In the genomic region with DNA sequence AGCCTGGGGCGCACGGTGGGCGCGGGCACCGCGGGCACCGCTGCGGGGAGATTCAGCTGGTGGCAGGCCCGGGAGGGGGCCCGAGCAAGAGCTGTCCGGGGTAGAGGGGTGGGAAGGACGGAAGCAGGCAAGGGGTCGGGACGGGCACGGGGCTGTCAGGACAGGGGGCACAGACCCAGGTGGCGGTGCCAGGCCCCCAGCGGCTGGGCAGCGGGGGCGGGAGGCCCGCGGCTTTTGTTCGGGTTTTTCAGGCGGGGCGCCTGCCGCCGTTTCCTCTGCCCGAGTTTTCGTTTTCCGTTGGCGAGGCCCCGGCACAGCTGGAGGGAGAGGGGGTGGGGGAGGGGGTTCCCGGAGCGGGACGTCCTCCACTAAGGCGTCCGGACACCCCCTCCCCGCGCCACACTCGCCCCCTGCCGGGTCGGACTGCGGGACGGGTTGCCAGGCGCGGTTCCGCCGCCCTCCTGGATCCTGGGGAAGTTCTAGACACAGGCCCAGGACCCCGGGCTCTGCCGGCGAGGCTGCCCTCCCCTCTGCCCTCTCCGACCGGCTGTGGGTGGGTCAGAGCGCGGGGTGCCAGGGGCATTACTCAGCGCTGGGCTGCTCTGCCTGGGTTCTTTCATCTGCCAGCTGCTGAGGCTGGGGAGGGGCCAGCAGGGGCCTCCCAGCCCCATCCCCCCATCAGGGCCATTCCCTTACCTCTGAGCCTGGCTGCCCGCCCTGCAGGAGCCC, we compare ENCODE assay signal across 8 cellular contexts. TPM values are rescaled to one million over a fixed set of nuclear protein-coding genes. Genes with fewer than 3 reads are reported as not detected.
A peak's percentile ranks its signal among the peaks of the same experiment; 100 is the strongest.
DNase-seq lines count a peak whose midpoint lies in the region; ATAC-seq and TF ChIP-seq lines count a peak whose summit lies in the region.

No MANE protein-coding gene starts in this region.

- H3K36me3 Mint-ChIP-seq in mesothelial cell of epicardium: no peaks in the 10 kb centered on the region

- no peaks in the 10 kb centered on the region for H3K27me3 ChIP-seq in thyroid gland

- H3K36me3 ChIP-seq in thyroid gland: no peaks in the 10 kb centered on the region

- 1 to 11% methylated on average over 3 to 38 of the region's 56 CpGs for WGBS in thyroid gland, 2 donors

- no peaks in the 10 kb centered on the region for H3K9me3 ChIP-seq in thyroid gland

- H3K27ac Mint-ChIP-seq in mesothelial cell of epicardium: no peak overlapping the region

- ATAC-seq in SK-N-SH treated with all-trans-retinoic acid at 6 μM for 48 hours (peak; percentile 80), GM21423 (IDR thresholded peaks at IDR 0.05; ENCODE audit: unreplicated experiment) (no peak), HG03025 (IDR thresholded peaks at IDR 0.05; ENCODE audit: low FRiP score, unreplicated experiment) (no peak)

- peak; percentile 56 for DNase-seq in GOT3 (lab: John Stamatoyannopoulos, UW)
- no peak for DNase-seq in epithelial cell of prostate (ENCODE audit: low read depth, low spot score)
- DNase-seq in mesothelial cell of epicardium (ENCODE audit: low spot score in 2 of 2, unreplicated experiment in 2 of 2): no peak
- peak; percentile 52 to 61 for DNase-seq in thyroid gland
- DNase-seq in NCI-H524 (lab: John Stamatoyannopoulos, UW): no peak

- peaks cover 39% of the 10 kb centered on the region for H3K4me1 Mint-ChIP-seq in mesothelial cell of epicardium

- H3K4me1 ChIP-seq in thyroid gland: peaks cover 8 to 26% of the 10 kb centered on the region in 2 donors

- peak overlapping the region; percentile 66 for H3K4me3 Mint-ChIP-seq in mesothelial cell of epicardium

- intact Hi-C loops in thyroid gland (cut with DNase I): loop anchor here (10.0 kb wide), 2 partner anchors 46 to 156 kb away; no protein-coding TSS in a partner anchor

- no peak for TF ChIP-seq CTCF in mesothelial cell of epicardium (IDR thresholded peaks at IDR 0.05; ENCODE audit: unreplicated experiment)
- no peak for TF ChIP-seq CTCF in thyroid gland (IDR thresholded peaks at IDR 0.05)

- H3K27me3 Mint-ChIP-seq in mesothelial cell of epicardium (ENCODE audit: low read depth): no peaks in the 10 kb centered on the region

- TF ChIP-seq POLR2A in thyroid gland (IDR thresholded peaks at IDR 0.05): no peak

- H3K27ac ChIP-seq in epithelial cell of prostate (peak overlapping the region; percentile 51), thyroid gland (peak overlapping the region; percentile 64 to 85 (median 65))

- peak overlapping the region; percentile 83 to 92 (median 86) for H3K4me3 ChIP-seq in thyroid gland (replicated peaks in 1 of 3)

- H3K9me3 Mint-ChIP-seq in mesothelial cell of epicardium: no peaks in the 10 kb centered on the region

TF ChIP-seq in SK-N-SH treated with all-trans-retinoic acid at 6 μM for 48 hours, 23 proteins besides CTCF, POLR2A, EP300 and RAD21:
- TF ChIP-seq ISL1 (CRISPR knock-in tag; IDR thresholded peaks at IDR 0.05): no peak
- TF ChIP-seq ZNF8 (CRISPR knock-in tag; IDR thresholded peaks at IDR 0.05): no peak
- TF ChIP-seq RARB (CRISPR knock-in tag; IDR thresholded peaks at IDR 0.05): no peak

RNA-seq across cellular contexts. Expression of gene ARHGAP23, which starts 0.5 kb away (rescaled TPM):
- total RNA-seq in mesothelial cell of epicardium: 86.7 to 89.1 TPM (median 87.2 TPM) in 3 replicates
- 10 to 100 TPM; 13.0 to 40.8 (median 24.6) TPM for total RNA-seq in thyroid gland

Comparison
In these comparisons a context has a peak if more than half of its experiments do, and no peak if none do; other contexts are left out.
1. DNase-seq: peak in GOT3 (single experiment) and thyroid gland (2 of 2); none in epithelial cell of prostate (single experiment), mesothelial cell of epicardium (0 of 2) and NCI-H524 (0 of 2).